ENCODE assay signal across 26 cellular contexts in genomic region chr2:80519699-80520291, GRCh38.
"Had no signal": no experiment of that assay in that cellular context is flagged by ENCODE, and none has a peak within 500 bp of the region (broad histone marks: within the 10 kb centered on the region; RNA-seq: fewer than 3 reads in every experiment).

No MANE protein-coding gene starts in this region.

- DNase-seq: activated CD4-positive, alpha-beta T cell treated with anti-CD3 and anti-CD28 coated beads for 36 hours; activated CD4-positive, CD25-positive, alpha-beta regulatory T cell; activated CD8-positive, alpha-beta memory T cell treated with anti-CD3 and anti-CD28 coated beads, Interleukin-2, amount 10 ng/mL, durations not matched to agents 7 days and 5 days; activated CD8-positive, alpha-beta T cell treated with anti-CD3 and anti-CD28 coated beads, Interleukin-2, amount 10 ng/mL, durations not matched to agents 7 days and 5 days; activated naive CD4-positive, alpha-beta T cell; activated T-cell treated with anti-CD3 and anti-CD28 coated beads, Interleukin-2, amount 50 U/mL, for 48 hours; effector CD4-positive, alpha-beta T cell; glutamatergic neuron; islet precursor cell; left ventricle myocardium inferior; naive B cell; nephron progenitor cell; pancreas; sigmoid colon; small intestine; stimulated activated CD4-positive, alpha-beta T cell treated with anti-CD3 and anti-CD28 coated beads, Interleukin-1b, Interleukin-23, amount 100 ng/mL, for 48 hours; stimulated activated naive B cell treated with anti-CD40 and anti-IgM and Interleukin-4, amounts not matched to agents 10 μg/mL and 1 μg/mL and 100 μg/mL, for 72 hours; stomach; tibial artery; upper lobe of right lung had no signal

- H3K27ac ChIP-seq: esophagus muscularis mucosa, left ventricle myocardium inferior, neutrophil, pancreas, prostate gland, sigmoid colon, stomach, suprapubic skin, tibial artery, upper lobe of right lung had no signal

- H3K27me3 ChIP-seq: esophagus muscularis mucosa, neutrophil, pancreas, sigmoid colon, stomach, suprapubic skin, tibial artery, upper lobe of right lung had no signal

- H3K9me3 ChIP-seq: esophagus muscularis mucosa, left ventricle myocardium inferior, neutrophil, pancreas, prostate gland, sigmoid colon, stomach, suprapubic skin, tibial artery, upper lobe of right lung had no signal

- H3K4me1 ChIP-seq: esophagus muscularis mucosa, left ventricle myocardium inferior, pancreas, prostate gland, sigmoid colon, stomach, suprapubic skin, tibial artery, upper lobe of right lung had no signal

- H3K36me3 ChIP-seq: esophagus muscularis mucosa, left ventricle myocardium inferior, neutrophil, pancreas, prostate gland, sigmoid colon, stomach, suprapubic skin, tibial artery, upper lobe of right lung had no signal

- H3K4me3 ChIP-seq: esophagus muscularis mucosa, left ventricle myocardium inferior, lung, pancreas, prostate gland, sigmoid colon, stomach, suprapubic skin, tibial artery, upper lobe of right lung had no signal

- ATAC-seq: activated CD4-positive, alpha-beta T cell treated with anti-CD3 and anti-CD28 coated beads for 36 hours; activated CD8-positive, alpha-beta memory T cell treated with anti-CD3 and anti-CD28 coated beads, Interleukin-2, amount 10 ng/mL, durations not matched to agents 7 days and 5 days; activated CD8-positive, alpha-beta T cell treated with anti-CD3 and anti-CD28 coated beads, Interleukin-2, amount 10 ng/mL, durations not matched to agents 7 days and 5 days; activated naive CD4-positive, alpha-beta T cell treated with anti-CD3 and anti-CD28 coated beads, Interleukin-2, amount 50 U/mL, for 72 hours; pancreas; stimulated activated naive B cell treated with anti-CD40 and anti-IgM and Interleukin-4, amounts not matched to agents 10 μg/mL and 1 μg/mL and 100 μg/mL, for 72 hours; upper lobe of right lung had no signal
